In genomic region chr6:48024956-48025355, GRCh38 we compare ENCODE assay signal across 11 cellular contexts.
"Had no signal": no experiment of that assay in that cellular context is flagged by ENCODE, and none has a peak within 500 bp of the region (broad histone marks: within the 10 kb centered on the region; RNA-seq: fewer than 3 reads in every experiment).

No MANE protein-coding gene starts in this region.

- H3K9me3 ChIP-seq: HAP-1 had no signal

- FAIRE-seq: H1, H54 had no signal

- DNase-seq: GM23248, GOT3, H7, H9, HCEC 1CT, HFFc6 had no signal

- H3K9me3 Mint-ChIP-seq: GM23338, H9 had no signal

- H3K4me3 ChIP-seq: GM23248, GM23338, HAP-1 had no signal

- H3K4me3 Mint-ChIP-seq: GM23338, H9, HFFc6 had no signal

- H3K9ac ChIP-seq: GM23248 had no signal

- H3K36me3 ChIP-seq: HAP-1 had no signal

- H3K27ac Mint-ChIP-seq: GM23338, H9, HFFc6 had no signal

- ATAC-seq: GM23338, HCT116 had no signal

- H3K4me1 ChIP-seq: HAP-1 had no signal

- H3K4me2 ChIP-seq: GM23338 had no signal

- H3K27ac ChIP-seq: GM23248 had no signal

- H2AFZ ChIP-seq: GM23248 had no signal
